ENCODE assay signal across 33 cellular contexts in the genomic region with DNA sequence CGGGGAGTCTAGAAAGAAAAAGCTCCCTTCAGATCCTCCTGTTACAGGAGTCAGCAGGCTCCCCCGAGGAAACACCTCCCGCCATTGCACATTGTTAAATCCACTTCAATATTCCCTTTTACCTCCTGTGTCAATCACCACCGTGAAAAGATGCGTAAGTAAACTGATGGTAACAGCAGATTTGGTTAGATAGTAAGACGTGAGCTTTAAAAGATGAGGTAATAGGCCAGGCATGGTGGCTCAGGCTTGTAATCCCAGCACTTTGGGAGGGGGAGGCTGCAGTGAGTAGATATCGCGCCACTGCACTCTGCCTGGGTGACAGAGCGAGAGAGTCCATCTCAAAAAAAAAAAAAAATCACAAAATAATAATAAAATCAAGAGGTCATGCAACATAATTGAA. TPM values are rescaled to one million over a fixed set of nuclear protein-coding genes. Genes with fewer than 3 reads are reported as not detected.
"Had no signal": no experiment of that assay in that cellular context is flagged by ENCODE, and none has a peak within 500 bp of the region (broad histone marks: within the 10 kb centered on the region; RNA-seq: fewer than 3 reads in every experiment).

No MANE protein-coding gene starts in this region.

- DNase-seq: activated B cell treated with CpG ODN at 0.5 μM for 24 hours; activated CD4-positive, alpha-beta memory T cell treated with anti-CD3 and anti-CD28 coated beads, Interleukin-2, amount 10 ng/mL, durations not matched to agents 7 days and 5 days; activated CD4-positive, alpha-beta T cell treated with anti-CD3 and anti-CD28 coated beads for 1 hour; activated CD4-positive, alpha-beta T cell treated with anti-CD3 and anti-CD28 coated beads for 48 hours; activated CD8-positive, alpha-beta memory T cell treated with anti-CD3 and anti-CD28 coated beads, Interleukin-2, amount 10 ng/mL, durations not matched to agents 7 days and 5 days; activated CD8-positive, alpha-beta memory T cell treated with anti-CD3 and anti-CD28 coated beads, Interleukin-2, amount 50 U/mL, for 48 hours; activated effector memory CD4-positive, alpha-beta T cell treated with Interleukin-2 at 50 U/mL for 16 hours; activated naive CD4-positive, alpha-beta T cell treated with anti-CD3 and anti-CD28 coated beads, Interleukin-2, amount 50 U/mL, for 16 hours; activated naive CD8-positive, alpha-beta T cell treated with anti-CD3 and anti-CD28 coated beads for 36 hours; activated T-cell treated with anti-CD3 and anti-CD28 coated beads, Interleukin-2, amount 50 U/mL, for 48 hours; amniotic stem cell; aorta; brain microvascular endothelial cell; central memory CD4-positive, alpha-beta T cell; Kasumi-1; KG1; MG63; NCI-H1048; NCI-H1105 treated with DMSO at 0.1 percent for 48 hours; NCI-H1436; NCI-H1694; NCI-H1930; NCI-H2081 treated with DMSO at 0.1 percent for 48 hours; NCI-H2171; NCI-H510A; NCI-H526; NCI-H748 treated with DMSO at 0.1 percent for 48 hours; SHP77; SJCRH30 had no signal

- H3K27me3 Mint-ChIP-seq: activated B cell treated with CpG ODN at 0.5 μM for 24 hours; activated CD4-positive, alpha-beta memory T cell treated with anti-CD3 and anti-CD28 coated beads, Interleukin-2, amount 10 ng/mL, durations not matched to agents 7 days and 5 days; activated CD8-positive, alpha-beta memory T cell treated with anti-CD3 and anti-CD28 coated beads, Interleukin-2, amount 10 ng/mL, durations not matched to agents 7 days and 5 days; activated naive CD8-positive, alpha-beta T cell treated with anti-CD3 and anti-CD28 coated beads for 36 hours had no signal

- H3K27ac Mint-ChIP-seq: activated B cell treated with CpG ODN at 0.5 μM for 24 hours; activated CD4-positive, alpha-beta memory T cell treated with anti-CD3 and anti-CD28 coated beads, Interleukin-2, amount 10 ng/mL, durations not matched to agents 7 days and 5 days; activated CD8-positive, alpha-beta memory T cell treated with anti-CD3 and anti-CD28 coated beads, Interleukin-2, amount 10 ng/mL, durations not matched to agents 7 days and 5 days; activated naive CD8-positive, alpha-beta T cell treated with anti-CD3 and anti-CD28 coated beads for 36 hours; T-helper 1 cell treated with Interleukin-12 subunit alpha and Interleukin-12 subunit beta and Interleukin-4 antibody, amounts not matched to agents 30 μg/mL and 1 μg/mL, for 36 hours; T-helper 2 cell treated with Interferon-gamma antibody and Interleukin-4, amounts not matched to agents 5 μg/mL and 100 μg/mL, for 36 hours had no signal

- H3K4me3 Mint-ChIP-seq: activated B cell treated with CpG ODN at 0.5 μM for 24 hours; activated CD4-positive, alpha-beta memory T cell treated with anti-CD3 and anti-CD28 coated beads, Interleukin-2, amount 10 ng/mL, durations not matched to agents 7 days and 5 days; activated CD8-positive, alpha-beta memory T cell treated with anti-CD3 and anti-CD28 coated beads, Interleukin-2, amount 10 ng/mL, durations not matched to agents 7 days and 5 days; activated naive CD8-positive, alpha-beta T cell treated with anti-CD3 and anti-CD28 coated beads for 36 hours; T-helper 1 cell treated with Interleukin-12 subunit alpha and Interleukin-12 subunit beta and Interleukin-4 antibody, amounts not matched to agents 30 μg/mL and 1 μg/mL, for 36 hours; T-helper 2 cell treated with Interferon-gamma antibody and Interleukin-4, amounts not matched to agents 5 μg/mL and 100 μg/mL, for 36 hours had no signal

- H3K9me3 Mint-ChIP-seq: activated B cell treated with CpG ODN at 0.5 μM for 24 hours; activated CD4-positive, alpha-beta memory T cell treated with anti-CD3 and anti-CD28 coated beads, Interleukin-2, amount 10 ng/mL, durations not matched to agents 7 days and 5 days; activated naive CD8-positive, alpha-beta T cell treated with anti-CD3 and anti-CD28 coated beads for 36 hours; T-helper 1 cell treated with Interleukin-12 subunit alpha and Interleukin-12 subunit beta and Interleukin-4 antibody, amounts not matched to agents 30 μg/mL and 1 μg/mL, for 36 hours; T-helper 2 cell treated with Interferon-gamma antibody and Interleukin-4, amounts not matched to agents 5 μg/mL and 100 μg/mL, for 36 hours had no signal

- H3K36me3 Mint-ChIP-seq: activated CD8-positive, alpha-beta memory T cell treated with anti-CD3 and anti-CD28 coated beads, Interleukin-2, amount 10 ng/mL, durations not matched to agents 7 days and 5 days had no signal

- ATAC-seq: activated CD8-positive, alpha-beta memory T cell treated with anti-CD3 and anti-CD28 coated beads, Interleukin-2, amount 10 ng/mL, durations not matched to agents 7 days and 5 days; Panc1 had no signal

RNA-seq across cellular contexts. Expression of gene NMUR1, which starts 50.8 kb away (rescaled TPM):
- total RNA-seq: activated B cell treated with CpG ODN at 0.5 μM for 24 hours; activated naive CD8-positive, alpha-beta T cell treated with anti-CD3 and anti-CD28 coated beads for 36 hours; RPMI7951; SJCRH30 had no signal
